ENCODE assay signal across 9 cellular contexts in genomic region chr11:65434057-65434666, GRCh38. TPM values are rescaled to one million over a fixed set of nuclear protein-coding genes. Genes with fewer than 3 reads are reported as not detected.
DNase-seq lines count a peak whose midpoint lies in the region; ATAC-seq and TF ChIP-seq lines count a peak whose summit lies in the region.
"Had no signal": no experiment of that assay in that cellular context is flagged by ENCODE, and none has a peak within 500 bp of the region (broad histone marks: within the 10 kb centered on the region; RNA-seq: fewer than 3 reads in every experiment).

No MANE protein-coding gene starts in this region.

- TF ChIP-seq CTCF in gastroesophageal sphincter (IDR thresholded peaks at IDR 0.05) (no peak), mucosa of descending colon (IDR thresholded peaks at IDR 0.05) (no peak)

- H3K27me3 Mint-ChIP-seq in activated T-helper 1 cell treated with anti-CD3 and anti-CD28 coated beads, Interleukin-12 subunit alpha, Interleukin-12 subunit beta, Interleukin-2, Interleukin-4 antibody, amounts not matched to agents 30 ng/mL and 10 ng/mL and 1 ng/mL, durations not matched to agents 14 hours and 24 hours and 36 hours (ENCODE audit: insufficient read depth), result no peaks in the 10 kb centered on the region

- in situ Hi-C loops in KBM-7 (cut with MboI; ENCODE audit: low pct_unique_long_range_greater_than_20kb, low sequenced_read_pairs), result no loop called here

- H3K9me3 Mint-ChIP-seq in activated T-helper 1 cell treated with anti-CD3 and anti-CD28 coated beads, Interleukin-12 subunit alpha, Interleukin-12 subunit beta, Interleukin-2, Interleukin-4 antibody, amounts not matched to agents 30 ng/mL and 10 ng/mL and 1 ng/mL, durations not matched to agents 14 hours and 24 hours and 36 hours, result no peaks in the 10 kb centered on the region

- peak overlapping the region in 2 of 3 donors; percentile 4 to 18 for H3K9ac ChIP-seq in skeletal muscle tissue (ENCODE audit: low read depth in 1 of 3, low read length in 3 of 3)

- DNase-seq in HCEC 1CT (peak; percentile 18), NOMO-1 treated with dmso at 0.1 percent for 144 hours (lab: John Stamatoyannopoulos, UW; ENCODE audit: unreplicated experiment) (no peak), mucosa of descending colon (no peak), KBM-7 (no peak)
- no peak for DNase-seq in activated T-helper 1 cell treated with anti-CD3 and anti-CD28 coated beads, Interleukin-12 subunit alpha, Interleukin-12 subunit beta, Interleukin-2, Interleukin-4 antibody, amounts not matched to agents 30 ng/mL and 10 ng/mL and 1 ng/mL, durations not matched to agents 14 hours and 24 hours and 36 hours (ENCODE audit: low spot score)

- no peak overlapping the region for H3K4me3 Mint-ChIP-seq in activated T-helper 1 cell treated with anti-CD3 and anti-CD28 coated beads, Interleukin-12 subunit alpha, Interleukin-12 subunit beta, Interleukin-2, Interleukin-4 antibody, amounts not matched to agents 30 ng/mL and 10 ng/mL and 1 ng/mL, durations not matched to agents 14 hours and 24 hours and 36 hours

- H3K27me3 ChIP-seq in gastroesophageal sphincter (no peaks in the 10 kb centered on the region), skeletal muscle tissue (ENCODE audit: control insufficient read depth in 3 of 3, insufficient read depth in 3 of 3, low read length in 3 of 3) (no peaks in the 10 kb centered on the region)
- H3K27me3 ChIP-seq: foreskin keratinocyte had no signal

- peaks cover 89% of the 10 kb centered on the region for H3K4me1 Mint-ChIP-seq in activated T-helper 1 cell treated with anti-CD3 and anti-CD28 coated beads, Interleukin-12 subunit alpha, Interleukin-12 subunit beta, Interleukin-2, Interleukin-4 antibody, amounts not matched to agents 30 ng/mL and 10 ng/mL and 1 ng/mL, durations not matched to agents 14 hours and 24 hours and 36 hours (ENCODE audit: low read depth)

- H3K9me3 ChIP-seq in gastroesophageal sphincter, result no peaks in the 10 kb centered on the region
- H3K9me3 ChIP-seq in skeletal muscle tissue (ENCODE audit: control insufficient read depth in 3 of 3, low read length in 3 of 3), result no peaks in the 10 kb centered on the region
- H3K9me3 ChIP-seq in mucosa of descending colon, result no peaks in the 10 kb centered on the region

- H3K27ac ChIP-seq in gastroesophageal sphincter (peak overlapping the region; percentile 46 to 71 (median 58)), skeletal muscle tissue (ENCODE audit: low read depth, low read length) (peak overlapping the region; percentile 10)
- H3K27ac ChIP-seq: foreskin keratinocyte had no signal

- peaks cover 54% of the 10 kb centered on the region for H3K36me3 Mint-ChIP-seq in activated T-helper 1 cell treated with anti-CD3 and anti-CD28 coated beads, Interleukin-12 subunit alpha, Interleukin-12 subunit beta, Interleukin-2, Interleukin-4 antibody, amounts not matched to agents 30 ng/mL and 10 ng/mL and 1 ng/mL, durations not matched to agents 14 hours and 24 hours and 36 hours (ENCODE audit: low read depth)

- intact Hi-C loops in activated T-helper 1 cell treated with anti-CD3 and anti-CD28 coated beads, Interleukin-12 subunit alpha, Interleukin-12 subunit beta, Interleukin-2, Interleukin-4 antibody, amounts not matched to agents 30 ng/mL and 10 ng/mL and 1 ng/mL, durations not matched to agents 14 hours and 24 hours and 36 hours (cut with micrococcal nuclease), result no loop called here
- intact Hi-C loops in mucosa of descending colon (cut with DNase I, micrococcal nuclease), result no loop called here

- TF ChIP-seq EP300 in gastroesophageal sphincter (IDR thresholded peaks at IDR 0.05), result no peak

- peak overlapping the region in 1 of 2 donors; percentile 6 for H3K4me3 ChIP-seq in gastroesophageal sphincter
- H3K4me3 ChIP-seq in skeletal muscle tissue (ENCODE audit: low read length in 3 of 3), result peak overlapping the region; percentile 6 to 55 (median 35)
- H3K4me3 ChIP-seq in mucosa of descending colon, result no peak overlapping the region

- peaks cover 18 to 67% of the 10 kb centered on the region in 2 donors for H3K36me3 ChIP-seq in gastroesophageal sphincter
- H3K36me3 ChIP-seq in skeletal muscle tissue (ENCODE audit: control insufficient read depth in 3 of 3, insufficient read depth in 3 of 3, low read length in 3 of 3), result peaks cover 58 to 80% (median 72%) of the 10 kb centered on the region in 3 donors
- H3K36me3 ChIP-seq in mucosa of descending colon (ENCODE audit: low read depth), result no peaks in the 10 kb centered on the region

- no peak for TF ChIP-seq POLR2A in gastroesophageal sphincter (IDR thresholded peaks at IDR 0.05)

- H3K4me1 ChIP-seq in gastroesophageal sphincter, result peaks cover 33 to 99% (median 44%) of the 10 kb centered on the region in 3 donors
- H3K4me1 ChIP-seq in skeletal muscle tissue (ENCODE audit: control insufficient read depth in 3 of 3, insufficient read depth in 3 of 3, low read length in 3 of 3), result peaks cover 59 to 77% (median 66%) of the 10 kb centered on the region in 3 donors
- peaks cover 18% of the 10 kb centered on the region for H3K4me1 ChIP-seq in mucosa of descending colon (ENCODE audit: low read depth)
- H3K4me1 ChIP-seq: foreskin keratinocyte had no signal

- peak overlapping the region; percentile 73 for H3K27ac Mint-ChIP-seq in activated T-helper 1 cell treated with anti-CD3 and anti-CD28 coated beads, Interleukin-12 subunit alpha, Interleukin-12 subunit beta, Interleukin-2, Interleukin-4 antibody, amounts not matched to agents 30 ng/mL and 10 ng/mL and 1 ng/mL, durations not matched to agents 14 hours and 24 hours and 36 hours

- WGBS in gastroesophageal sphincter (ENCODE audit: low coverage in 1 of 2), 2 donors, result 43 to 57% methylated on average over 6 of the region's 6 CpGs

- no peak for ATAC-seq in gastroesophageal sphincter
- no peak for ATAC-seq in mucosa of descending colon
- ATAC-seq in GM21825 (IDR thresholded peaks at IDR 0.05; ENCODE audit: unreplicated experiment), result no peak
- ATAC-seq: foreskin keratinocyte had no signal

RNA-seq across cellular contexts. Expression of gene NEAT1, which starts 11.6 kb away (rescaled TPM):
- total RNA-seq in activated T-helper 1 cell treated with anti-CD3 and anti-CD28 coated beads, Interleukin-12 subunit alpha, Interleukin-12 subunit beta, Interleukin-2, Interleukin-4 antibody, amounts not matched to agents 30 ng/mL and 10 ng/mL and 1 ng/mL, durations not matched to agents 14 hours and 24 hours and 36 hours, result 507 and 517 TPM in 2 replicates
- total RNA-seq in gastroesophageal sphincter, result 100 to 1,000 TPM in 2 of 4 donors, 10 to 100 TPM in 2; 21.0 to 341 (median 183) TPM
- total RNA-seq in skeletal muscle tissue, result 26.1 TPM
- 1,000 to 10,000 TPM; 1,133 to 1,409 (median 1,237) TPM for total RNA-seq in mucosa of descending colon

RNA-seq across cellular contexts. Expression of gene FRMD8, which starts 47.7 kb away (rescaled TPM):
- 40.5 and 42.3 TPM in 2 replicates for total RNA-seq in activated T-helper 1 cell treated with anti-CD3 and anti-CD28 coated beads, Interleukin-12 subunit alpha, Interleukin-12 subunit beta, Interleukin-2, Interleukin-4 antibody, amounts not matched to agents 30 ng/mL and 10 ng/mL and 1 ng/mL, durations not matched to agents 14 hours and 24 hours and 36 hours
- total RNA-seq in gastroesophageal sphincter, result 10 to 100 TPM; 19.9 to 31.5 (median 21.3) TPM
- total RNA-seq in skeletal muscle tissue, result 8.4 TPM
- 10 to 100 TPM; 27.1 to 44.1 (median 42.3) TPM for total RNA-seq in mucosa of descending colon

RNA-seq across cellular contexts. Expression of gene SLC25A45, which starts 51.7 kb away (rescaled TPM):
- 15.3 and 19.4 TPM in 2 replicates for total RNA-seq in activated T-helper 1 cell treated with anti-CD3 and anti-CD28 coated beads, Interleukin-12 subunit alpha, Interleukin-12 subunit beta, Interleukin-2, Interleukin-4 antibody, amounts not matched to agents 30 ng/mL and 10 ng/mL and 1 ng/mL, durations not matched to agents 14 hours and 24 hours and 36 hours
- 10 to 100 TPM in 1 of 4 donors, 1 to 10 TPM in 3; 3.7 to 11.5 (median 7.5) TPM for total RNA-seq in gastroesophageal sphincter
- 3.7 TPM for total RNA-seq in skeletal muscle tissue
- 10 to 100 TPM in 2 of 3 donors, 1 to 10 TPM in 1; 8.0 to 10.5 (median 10.1) TPM for total RNA-seq in mucosa of descending colon
